ENCODE assay signal across 29 cellular contexts in genomic region chr1:100506221-100506620, GRCh38. TPM values are rescaled to one million over a fixed set of nuclear protein-coding genes. Genes with fewer than 3 reads are reported as not detected.
DNase-seq lines count a peak whose midpoint lies in the region; ATAC-seq and TF ChIP-seq lines count a peak whose summit lies in the region.
"Had no signal": no experiment of that assay in that cellular context is flagged by ENCODE, and none has a peak within 500 bp of the region (broad histone marks: within the 10 kb centered on the region; RNA-seq: fewer than 3 reads in every experiment).

No MANE protein-coding gene starts in this region.

- intact Hi-C loops in mucosa of descending colon (cut with DNase I, micrococcal nuclease), result no loop called here

- no peaks in the 10 kb centered on the region for H3K4me1 ChIP-seq in mucosa of descending colon (ENCODE audit: low read depth)
- H3K4me1 ChIP-seq: BLaER1, SJCRH30 had no signal

- H3K4me3 ChIP-seq in cardiac fibroblast (replicated peaks in 1 of 2; ENCODE audit: low read depth in 2 of 2, low read length in 2 of 2) (no peak overlapping the region), fibroblast of pulmonary artery (replicated peaks; ENCODE audit: low read depth, low read length) (no peak overlapping the region), mucosa of descending colon (no peak overlapping the region), foreskin fibroblast (ENCODE audit: low read depth in 1 of 2, low read length in 2 of 2) (no peak overlapping the region)
- H3K4me3 ChIP-seq: BLaER1, GM23338, K562, PC-9, SJCRH30 had no signal

- no peaks in the 10 kb centered on the region for H3K9me3 ChIP-seq in mucosa of descending colon
- H3K9me3 ChIP-seq: BLaER1, SJCRH30 had no signal

- DNase-seq in LHCN-M2 (ENCODE audit: low read depth) (peak; percentile 34), cardiac fibroblast (ENCODE audit: low read depth in 2 of 2) (peak; percentile 61 to 74), fibroblast of pulmonary artery (ENCODE audit: low read depth) (peak; percentile 36), stromal cell of bone marrow (ENCODE audit: low read depth) (peak; percentile 51), cerebellar cortex (ENCODE audit: low spot score) (no peak), mucosa of descending colon (no peak), foreskin fibroblast (no peak)
- DNase-seq: CD4-positive, alpha-beta memory T cell; COR-L47; EL; GDM1; H9; Kasumi-1; MV-4-11; NCI-H1105; NCI-H1436 treated with DMSO at 0.1 percent for 48 hours; NCI-H187 treated with DMSO at 0.1 percent for 48 hours; NCI-H2171 treated with DMSO at 0.1 percent for 48 hours; NCI-H524 treated with DMSO at 0.1 percent for 48 hours; NCI-H774; PC-9; SJCRH30 had no signal

- TF ChIP-seq CTCF in cardiac fibroblast (IDR thresholded peaks at IDR 0.05; ENCODE audit: low read depth, low read length), result no peak
- TF ChIP-seq CTCF in fibroblast of pulmonary artery (IDR thresholded peaks at IDR 0.05; ENCODE audit: low read length, missing control alignments), result no peak
- TF ChIP-seq CTCF in mucosa of descending colon (IDR thresholded peaks at IDR 0.05), result no peak
- TF ChIP-seq CTCF in foreskin fibroblast (IDR thresholded peaks at IDR 0.05; ENCODE audit: low read depth, low read length), result no peak

- ATAC-seq in mucosa of descending colon, result no peak
- ATAC-seq: GM23338, K562, Right ventricle myocardium inferior had no signal

- no peaks in the 10 kb centered on the region for H3K36me3 ChIP-seq in mucosa of descending colon (ENCODE audit: low read depth)

RNA-seq across cellular contexts. Expression of gene GPR88, which starts 31.7 kb away (rescaled TPM):
- 0.17 TPM in 1 of 2 replicates, not detected in the other for total RNA-seq in LHCN-M2 (2014; rRNA removed)
- not detected for polyA plus RNA-seq in LHCN-M2 (2012)
- total RNA-seq in mucosa of descending colon, result 1 to 10 TPM in 1 of 3 donors, not detected in 2; 1.3 TPM
- total RNA-seq: A172, H9, K562, MCF 10A, PC-9, Right ventricle myocardium inferior, RPMI7951, SJCRH30 had no signal
- polyA plus RNA-seq: CD4-positive, alpha-beta memory T cell; GM23338; K562 had no signal

Comparison
In these comparisons a context has a peak if more than half of its experiments do, and no peak if none do; other contexts are left out.
1. DNase-seq: peak in LHCN-M2 (single experiment), cardiac fibroblast (2 of 2), fibroblast of pulmonary artery (single experiment) and stromal cell of bone marrow (single experiment); none in cerebellar cortex (single experiment), mucosa of descending colon (0 of 3) and foreskin fibroblast (0 of 2).